Comparison of ENCODE assay signal across 13 cellular contexts in the genomic region with DNA sequence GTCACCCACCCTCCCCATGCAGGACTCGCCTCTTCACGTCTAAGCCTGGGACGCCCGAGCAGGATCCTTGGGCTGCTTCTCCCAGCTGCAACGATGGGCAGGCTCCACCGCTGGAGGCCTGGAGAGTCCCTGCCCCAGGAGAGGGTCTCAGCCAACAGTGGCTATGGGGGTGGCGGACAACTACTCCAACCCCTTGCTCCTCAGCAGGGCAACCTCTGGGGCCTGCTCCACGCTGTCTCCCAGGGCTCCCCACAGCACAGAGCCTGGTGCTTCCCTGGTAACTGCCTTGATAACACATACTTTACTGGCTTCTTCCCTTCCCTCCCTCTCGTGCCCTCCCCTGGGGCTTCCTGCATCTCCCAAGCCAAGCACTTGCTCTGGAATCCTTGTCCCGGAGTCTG.
"Had no signal": no experiment of that assay in that cellular context is flagged by ENCODE, and none has a peak within 500 bp of the region (broad histone marks: within the 10 kb centered on the region; RNA-seq: fewer than 3 reads in every experiment).

No MANE protein-coding gene starts in this region.

- H3K9me3 Mint-ChIP-seq: immature natural killer cell had no signal

- H3K4me3 Mint-ChIP-seq: activated naive CD8-positive, alpha-beta T cell; activated T-cell treated with anti-CD3 and anti-CD28 coated beads, Interleukin-2, amount 50 U/mL, for 4 hours; immature natural killer cell had no signal

- H3K27me3 Mint-ChIP-seq: activated naive CD8-positive, alpha-beta T cell had no signal

- H3K4me3 ChIP-seq: dorsolateral prefrontal cortex, ovary, thyroid gland had no signal

- H3K27ac Mint-ChIP-seq: activated naive CD8-positive, alpha-beta T cell; immature natural killer cell had no signal

- H3K27ac ChIP-seq: dorsolateral prefrontal cortex, foreskin keratinocyte, ovary, thyroid gland had no signal

- H3K4me1 Mint-ChIP-seq: immature natural killer cell had no signal

- H3K36me3 ChIP-seq: ovary, thyroid gland had no signal

- H3K27me3 ChIP-seq: dorsolateral prefrontal cortex, foreskin keratinocyte, ovary, thyroid gland had no signal

- DNase-seq: activated CD4-positive, alpha-beta T cell treated with anti-CD3 and anti-CD28 coated beads, Interleukin-2, amount 50 U/mL, for 4 hours; activated gamma-delta T cell; activated T-cell treated with anti-CD3 and anti-CD28 coated beads, Interleukin-2, amount 50 U/mL, for 4 hours; anterior cingulate cortex; foreskin keratinocyte; immature natural killer cell; left cardiac atrium; stimulated activated CD4-positive, alpha-beta T cell treated with anti-CD3 and anti-CD28 coated beads, Interleukin-15, amount 100 ng/mL, for 24 hours; stimulated activated CD4-positive, alpha-beta T cell treated with anti-CD3 and anti-CD28 coated beads, Interleukin-4, amount 100 ng/mL, for 24 hours; thyroid gland had no signal

- H3K4me1 ChIP-seq: foreskin keratinocyte, thyroid gland had no signal

- H3K9me3 ChIP-seq: thyroid gland had no signal

- ATAC-seq: left cardiac atrium had no signal
